Comparison of ENCODE assay signal across 27 cellular contexts in the genomic region with DNA sequence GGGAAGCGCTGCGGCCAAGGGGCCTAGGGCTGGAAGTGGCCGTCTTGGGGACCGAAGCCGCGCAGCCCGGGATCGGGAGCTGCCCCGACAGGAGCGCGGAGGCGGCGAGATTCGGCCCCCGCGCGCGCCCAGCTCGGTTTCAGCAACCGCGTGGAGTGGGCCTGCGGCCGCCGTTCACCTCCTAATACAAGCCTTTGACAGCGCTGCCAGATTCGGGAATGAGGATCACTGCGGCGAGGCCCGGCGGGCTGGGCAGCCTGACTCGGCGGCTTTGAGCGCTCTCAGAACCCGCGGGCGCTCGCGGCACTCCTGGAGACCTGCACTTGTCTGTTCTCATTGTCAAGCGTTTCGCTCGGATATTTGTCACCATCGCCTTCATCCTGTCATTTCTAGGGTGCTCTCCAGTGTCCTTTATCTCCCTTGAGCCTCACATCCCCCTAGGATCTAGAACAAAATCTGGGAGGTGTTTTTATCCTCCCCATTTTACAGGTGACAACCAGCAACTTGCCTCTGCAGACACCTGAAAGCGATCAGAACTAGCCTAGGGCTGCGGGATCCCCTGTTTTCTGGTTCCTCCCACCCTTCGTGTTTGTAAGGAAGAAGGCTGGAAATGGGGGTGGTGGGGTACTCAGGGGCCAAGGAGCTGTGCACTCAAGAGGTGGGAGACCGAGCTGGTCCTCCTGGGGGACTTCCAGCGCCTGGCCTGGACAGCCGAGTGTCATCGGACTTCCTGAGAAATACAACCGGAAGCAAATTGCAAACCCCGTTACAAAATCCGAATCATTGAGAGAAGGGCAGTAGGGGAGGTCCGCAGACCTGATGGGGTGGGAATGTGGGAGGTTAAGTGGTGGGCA. TPM values are rescaled to one million over a fixed set of nuclear protein-coding genes. Genes with fewer than 3 reads are reported as not detected.
DNase-seq lines count a peak whose midpoint lies in the region; ATAC-seq, FAIRE-seq and TF ChIP-seq lines count a peak whose summit lies in the region.
"Had no signal": no experiment of that assay in that cellular context is flagged by ENCODE, and none has a peak within 500 bp of the region (broad histone marks: within the 10 kb centered on the region; RNA-seq: fewer than 3 reads in every experiment).

No MANE protein-coding gene starts in this region.

- H3K4me3 ChIP-seq in HUES6 (ENCODE audit: low read depth, low read length), result peak overlapping the region; percentile 80; the same call in 1 of the 2 replicates
- no peak overlapping the region for H3K4me3 ChIP-seq in endothelial cell of umbilical vein (replicated peaks in 1 of 3; ENCODE audit: insufficient read depth in 1 of 3, low read depth in 1 of 3, low read length in 3 of 3)
- H3K4me3 ChIP-seq in muscle layer of duodenum (ENCODE audit: low read depth in 1 of 2, low read length in 2 of 2), result no peak overlapping the region
- H3K4me3 ChIP-seq: right atrium auricular region, tibial artery had no signal

- H3K9me3 ChIP-seq in HUES6 (ENCODE audit: control insufficient read depth, insufficient read depth, low read depth, low read length) (no peaks in the 10 kb centered on the region), endothelial cell of umbilical vein (replicated peaks; ENCODE audit: control insufficient read depth, insufficient read depth, low read length) (no peaks in the 10 kb centered on the region), muscle layer of duodenum (ENCODE audit: control insufficient read depth in 1 of 2, low read length in 2 of 2) (no peaks in the 10 kb centered on the region)
- H3K9me3 ChIP-seq: right atrium auricular region, tibial artery had no signal

- no TSS peak for BruUV-seq in endothelial cell of umbilical vein (replicated peaks; lab: Mats Ljungman, UMichigan)

- H3K27ac Mint-ChIP-seq in stimulated activated memory B cell treated with anti-CD40 and anti-IgM and Interleukin-4, amounts not matched to agents 10 μg/mL and 1 μg/mL and 100 μg/mL, for 72 hours, result no peak overlapping the region
- H3K27ac Mint-ChIP-seq: activated naive CD8-positive, alpha-beta T cell treated with anti-CD3 and anti-CD28 coated beads for 36 hours; brain; mesothelial cell of epicardium; stimulated activated effector memory CD8-positive, alpha-beta T cell treated with anti-CD3 and anti-CD28 coated beads, Interleukin-12 subunit alpha, Interleukin-12 subunit beta, amount 100 ng/mL, for 72 hours; T-cell had no signal

- H3K9me1 ChIP-seq in endothelial cell of umbilical vein (replicated peaks; ENCODE audit: control insufficient read depth, extremely low read depth, insufficient read depth, low read length), result no peaks in the 10 kb centered on the region

- H3K4me1 Mint-ChIP-seq in stimulated activated memory B cell treated with anti-CD40 and anti-IgM and Interleukin-4, amounts not matched to agents 10 μg/mL and 1 μg/mL and 100 μg/mL, for 72 hours, result peaks cover 48% of the 10 kb centered on the region

- no peaks in the 10 kb centered on the region for H4K20me1 ChIP-seq in endothelial cell of umbilical vein (replicated peaks; ENCODE audit: control insufficient read depth, extremely low read depth, insufficient read depth, low read length)

- no peak overlapping the region for H3K4me2 ChIP-seq in endothelial cell of umbilical vein (ENCODE audit: insufficient read depth, low read length)

- CTCF ChIA-PET in endothelial cell of umbilical vein (lab: Charles Lee), result interaction anchor here (0.8 to 3.3 kb wide), 5 partner anchors 11 to 144 kb away, joined by 3 to 11 read pairs (median 3); no protein-coding TSS in a partner anchor

- peak overlapping the region; percentile 22 for H3K4me3 Mint-ChIP-seq in stimulated activated memory B cell treated with anti-CD40 and anti-IgM and Interleukin-4, amounts not matched to agents 10 μg/mL and 1 μg/mL and 100 μg/mL, for 72 hours
- H3K4me3 Mint-ChIP-seq: activated naive CD8-positive, alpha-beta T cell treated with anti-CD3 and anti-CD28 coated beads for 36 hours; activated T-cell treated with anti-CD3 and anti-CD28 coated beads, Interleukin-2, amount 50 U/mL, for 4 hours; stimulated activated effector memory CD8-positive, alpha-beta T cell treated with anti-CD3 and anti-CD28 coated beads, Interleukin-12 subunit alpha, Interleukin-12 subunit beta, amount 100 ng/mL, for 72 hours had no signal

- H3K9ac ChIP-seq in HUES6 (ENCODE audit: low read length), result peak overlapping the region; percentile 52
- no peak overlapping the region for H3K9ac ChIP-seq in endothelial cell of umbilical vein (replicated peaks; ENCODE audit: extremely low read depth, insufficient read depth, low read length)

- H3K36me3 ChIP-seq in HUES6 (ENCODE audit: control insufficient read depth, insufficient read depth, low read length) (no peaks in the 10 kb centered on the region), endothelial cell of umbilical vein (ENCODE audit: control insufficient read depth in 2 of 2, extremely low read depth in 1 of 2, insufficient read depth in 2 of 2, low read length in 2 of 2) (no peaks in the 10 kb centered on the region), muscle layer of duodenum (ENCODE audit: control insufficient read depth in 1 of 2, insufficient read depth in 2 of 2, low read length in 2 of 2) (no peaks in the 10 kb centered on the region)
- H3K36me3 ChIP-seq: right atrium auricular region, tibial artery had no signal

- no peaks in the 10 kb centered on the region for H3K36me3 Mint-ChIP-seq in stimulated activated memory B cell treated with anti-CD40 and anti-IgM and Interleukin-4, amounts not matched to agents 10 μg/mL and 1 μg/mL and 100 μg/mL, for 72 hours
- H3K36me3 Mint-ChIP-seq: activated naive CD8-positive, alpha-beta T cell treated with anti-CD3 and anti-CD28 coated beads for 36 hours; brain; mesothelial cell of epicardium; stimulated activated effector memory CD8-positive, alpha-beta T cell treated with anti-CD3 and anti-CD28 coated beads, Interleukin-12 subunit alpha, Interleukin-12 subunit beta, amount 100 ng/mL, for 72 hours; T-cell had no signal

- POLR2A ChIA-PET in endothelial cell of umbilical vein (lab: Charles Lee), result no interaction called here

- intact Hi-C loops in endothelial cell of umbilical vein (cut with micrococcal nuclease), result no loop called here

- H3K27me3 Mint-ChIP-seq in stimulated activated memory B cell treated with anti-CD40 and anti-IgM and Interleukin-4, amounts not matched to agents 10 μg/mL and 1 μg/mL and 100 μg/mL, for 72 hours, result peaks cover 99% of the 10 kb centered on the region

- no peak overlapping the region for H2AFZ ChIP-seq in endothelial cell of umbilical vein (ENCODE audit: low read depth, low read length)

- dilution Hi-C loops in endothelial cell of umbilical vein (cut with MboI; ENCODE audit: extremely low pct_ligation_motif_present, low sequenced_read_pairs), result no loop called here

- TF ChIP-seq POLR2A in endothelial cell of umbilical vein (IDR thresholded peaks at IDR 0.05; ENCODE audit: low read depth, low read length), result no peak

- ATAC-seq in stimulated activated memory B cell treated with anti-CD40 and anti-IgM and Interleukin-4, amounts not matched to agents 10 μg/mL and 1 μg/mL and 100 μg/mL, for 72 hours, result no peak
- no peak for ATAC-seq in HG02571 (IDR thresholded peaks at IDR 0.05; ENCODE audit: unreplicated experiment)
- ATAC-seq: activated T-cell treated with anti-CD3 and anti-CD28 coated beads, Interleukin-2, amount 50 U/mL, for 4 hours; Right ventricle myocardium inferior; stimulated activated effector memory CD8-positive, alpha-beta T cell treated with anti-CD3 and anti-CD28 coated beads, Interleukin-12 subunit alpha, Interleukin-12 subunit beta, amount 100 ng/mL, for 72 hours; T-cell had no signal

- DNase-seq in endothelial cell of umbilical vein (ENCODE audit: low read depth, low spot score), result no peak
- no peak for DNase-seq in C1 segment of cervical spinal cord (lab: John Stamatoyannopoulos, UW)
- DNase-seq in stimulated activated CD4-positive, alpha-beta T cell treated with anti-CD3 and anti-CD28 coated beads, Interleukin-2, amount 100 ng/mL, for 48 hours, result no peak
- DNase-seq: activated CD4-positive, alpha-beta T cell treated with anti-CD3 and anti-CD28 coated beads, Interleukin-2, amount 50 U/mL, for 48 hours; activated naive CD8-positive, alpha-beta T cell treated with anti-CD3 and anti-CD28 coated beads for 36 hours; activated T-cell treated with anti-CD3 and anti-CD28 coated beads, Interleukin-2, amount 50 U/mL, for 4 hours; Calu3; EL; Kasumi-1; NCI-H1105; NCI-H2107; NCI-H510A; stimulated activated CD4-positive, alpha-beta T cell treated with anti-CD3 and anti-CD28 coated beads, Interleukin-15, amount 100 ng/mL, for 24 hours; T-cell had no signal

- no peak for TF ChIP-seq CTCF in endothelial cell of umbilical vein (IDR thresholded peaks at IDR 0.05; ENCODE audit: extremely low read depth in 1 of 2, insufficient read depth in 1 of 2, low read depth in 1 of 2, low read length in 2 of 2)

- H3K4me1 ChIP-seq in HUES6 (ENCODE audit: control insufficient read depth, insufficient read depth, low read length), result peaks cover 61% of the 10 kb centered on the region
- H3K4me1 ChIP-seq in endothelial cell of umbilical vein (ENCODE audit: control insufficient read depth, extremely low read depth, insufficient read depth, low read length), result no peaks in the 10 kb centered on the region
- H3K4me1 ChIP-seq in muscle layer of duodenum (ENCODE audit: control insufficient read depth in 1 of 2, insufficient read depth in 2 of 2, low read length in 2 of 2), result peaks cover 0 to 46% of the 10 kb centered on the region in 2 donors

- H3K27ac ChIP-seq in HUES6 (ENCODE audit: low read depth, low read length), result no peak overlapping the region
- no peak overlapping the region for H3K27ac ChIP-seq in endothelial cell of umbilical vein (ENCODE audit: insufficient read depth, low read depth, low read length)
- peak overlapping the region; percentile 39 for H3K27ac ChIP-seq in muscle layer of duodenum (ENCODE audit: low read length)
- H3K27ac ChIP-seq: right atrium auricular region, tibial artery had no signal

- H3K79me2 ChIP-seq in endothelial cell of umbilical vein (ENCODE audit: control insufficient read depth, insufficient read depth, low read length), result no peaks in the 10 kb centered on the region

- no peaks in the 10 kb centered on the region for H3K9me3 Mint-ChIP-seq in stimulated activated memory B cell treated with anti-CD40 and anti-IgM and Interleukin-4, amounts not matched to agents 10 μg/mL and 1 μg/mL and 100 μg/mL, for 72 hours
- H3K9me3 Mint-ChIP-seq: activated naive CD8-positive, alpha-beta T cell treated with anti-CD3 and anti-CD28 coated beads for 36 hours; activated T-cell treated with anti-CD3 and anti-CD28 coated beads, Interleukin-2, amount 50 U/mL, for 4 hours; mesothelial cell of epicardium; stimulated activated effector memory CD8-positive, alpha-beta T cell treated with anti-CD3 and anti-CD28 coated beads, Interleukin-12 subunit alpha, Interleukin-12 subunit beta, amount 100 ng/mL, for 72 hours; T-cell had no signal

- FAIRE-seq in endothelial cell of umbilical vein (lab: Jason Lieb, UNC), result no peak
- FAIRE-seq: colon, HTR-8/SVneo had no signal

- H3K27me3 ChIP-seq in HUES6 (ENCODE audit: control insufficient read depth, insufficient read depth, low read length), result peaks cover 100% of the 10 kb centered on the region
- peaks cover 87 to 99% of the 10 kb centered on the region in 2 experiments for H3K27me3 ChIP-seq in endothelial cell of umbilical vein (ENCODE audit: control insufficient read depth in 2 of 2, insufficient read depth in 2 of 2, low read length in 2 of 2)
- peaks cover 71% of the 10 kb centered on the region for H3K27me3 ChIP-seq in muscle layer of duodenum (ENCODE audit: low read depth, low read length)

RNA-seq across cellular contexts. Expression of a gene that starts 1.5 kb away (rescaled TPM):
- not detected in 2 replicates for total RNA-seq in endothelial cell of umbilical vein
- polyA plus RNA-seq in endothelial cell of umbilical vein, result not detected in 2 replicates
- polyA plus RNA-seq in endothelial cell of umbilical vein (2011; cell fraction: cytosol; rRNA removed), result not detected in 2 replicates
- polyA plus RNA-seq in endothelial cell of umbilical vein (2011; cell fraction: nucleus; rRNA removed), result not detected in 2 replicates
- not detected in 2 replicates for polyA plus RNA-seq in endothelial cell of umbilical vein (2012)
- polyA minus RNA-seq in endothelial cell of umbilical vein, result not detected in 2 replicates
- not detected for polyA minus RNA-seq in endothelial cell of umbilical vein (2011; cell fraction: cytosol; rRNA and poly(A)+ RNA removed)
- polyA minus RNA-seq in endothelial cell of umbilical vein (2011; cell fraction: nucleus; rRNA and poly(A)+ RNA removed), result not detected in 2 replicates
- total RNA-seq: activated naive CD8-positive, alpha-beta T cell treated with anti-CD3 and anti-CD28 coated beads for 36 hours; Calu3; H4; right atrium auricular region; Right ventricle myocardium inferior had no signal

RNA-seq across cellular contexts. Expression of a gene that starts 17.9 kb away (rescaled TPM):
- not detected in 2 replicates for total RNA-seq in endothelial cell of umbilical vein
- polyA plus RNA-seq in endothelial cell of umbilical vein, result not detected in 2 replicates
- polyA plus RNA-seq in endothelial cell of umbilical vein (2011; cell fraction: cytosol; rRNA removed), result not detected in 2 replicates
- not detected in 2 replicates for polyA plus RNA-seq in endothelial cell of umbilical vein (2011; cell fraction: nucleus; rRNA removed)
- polyA plus RNA-seq in endothelial cell of umbilical vein (2012), result not detected in 2 replicates
- not detected in 2 replicates for polyA minus RNA-seq in endothelial cell of umbilical vein
- polyA minus RNA-seq in endothelial cell of umbilical vein (2011; cell fraction: cytosol; rRNA and poly(A)+ RNA removed), result not detected
- polyA minus RNA-seq in endothelial cell of umbilical vein (2011; cell fraction: nucleus; rRNA and poly(A)+ RNA removed), result not detected in 2 replicates
- total RNA-seq: activated naive CD8-positive, alpha-beta T cell treated with anti-CD3 and anti-CD28 coated beads for 36 hours; activated T-cell treated with anti-CD3 and anti-CD28 coated beads, Interleukin-2, amount 50 U/mL, for 4 hours; Calu3; H4; mesothelial cell of epicardium; right atrium auricular region; Right ventricle myocardium inferior; T-cell had no signal

RNA-seq across cellular contexts. Expression of a gene that starts 50.8 kb away (rescaled TPM):
- total RNA-seq in endothelial cell of umbilical vein, result not detected in 2 replicates
- polyA plus RNA-seq in endothelial cell of umbilical vein, result not detected in 2 replicates
- not detected in 2 replicates for polyA plus RNA-seq in endothelial cell of umbilical vein (2011; cell fraction: cytosol; rRNA removed)
- polyA plus RNA-seq in endothelial cell of umbilical vein (2011; cell fraction: nucleus; rRNA removed), result not detected in 2 replicates
- not detected in 2 replicates for polyA plus RNA-seq in endothelial cell of umbilical vein (2012)
- not detected in 2 replicates for polyA minus RNA-seq in endothelial cell of umbilical vein
- polyA minus RNA-seq in endothelial cell of umbilical vein (2011; cell fraction: cytosol; rRNA and poly(A)+ RNA removed), result not detected
- not detected in 2 replicates for polyA minus RNA-seq in endothelial cell of umbilical vein (2011; cell fraction: nucleus; rRNA and poly(A)+ RNA removed)
- total RNA-seq: activated naive CD8-positive, alpha-beta T cell treated with anti-CD3 and anti-CD28 coated beads for 36 hours; activated T-cell treated with anti-CD3 and anti-CD28 coated beads, Interleukin-2, amount 50 U/mL, for 4 hours; H4; mesothelial cell of epicardium; right atrium auricular region; Right ventricle myocardium inferior; T-cell had no signal
